In genomic region chr15:76333720-76334437, GRCh38 we compare ENCODE assay signal across 8 cellular contexts. TPM values are rescaled to one million over a fixed set of nuclear protein-coding genes. Genes with fewer than 3 reads are reported as not detected.
DNase-seq lines count a peak whose midpoint lies in the region; ATAC-seq and TF ChIP-seq lines count a peak whose summit lies in the region.
"Had no signal": no experiment of that assay in that cellular context is flagged by ENCODE, and none has a peak within 500 bp of the region (broad histone marks: within the 10 kb centered on the region; RNA-seq: fewer than 3 reads in every experiment).

No MANE protein-coding gene starts in this region.

- H3K4me3 ChIP-seq in HFF-Myc (replicated peaks; ENCODE audit: low read depth, low read length) (no peak overlapping the region), WERI-Rb-1 (ENCODE audit: low read depth, low read length) (no peak overlapping the region), liver (ENCODE audit: low read depth in 1 of 3, low read length in 3 of 3) (no peak overlapping the region), testis (no peak overlapping the region)

- no peak overlapping the region for H3K9ac ChIP-seq in liver (ENCODE audit: low read depth in 1 of 2, low read length in 2 of 2)

- WGBS in liver: 56% methylated on average over 9 of the region's 9 CpGs
- WGBS in testis, 2 donors: 50 to 55% methylated on average over 6 to 9 of the region's 9 CpGs

- TF ChIP-seq CTCF in HFF-Myc (IDR thresholded peaks at IDR 0.05; ENCODE audit: low read depth, low read length, missing control alignments) (peak; percentile 26), WERI-Rb-1 (IDR thresholded peaks at IDR 0.05; ENCODE audit: low read depth, low read length) (peak; percentile 77), liver (IDR thresholded peaks at IDR 0.05; ENCODE audit: low read depth, low read length, missing input control) (no peak), testis (IDR thresholded peaks at IDR 0.05) (no peak)

- peak overlapping the region; percentile 10 for H3K27ac ChIP-seq in WERI-Rb-1
- no peak overlapping the region for H3K27ac ChIP-seq in liver (ENCODE audit: low read depth in 1 of 2, low read length in 2 of 2)
- H3K27ac ChIP-seq in testis: no peak overlapping the region

- no peak for ATAC-seq in HG03521 (IDR thresholded peaks at IDR 0.05; ENCODE audit: unreplicated experiment)

- DNase-seq in EH (ENCODE audit: low read depth): peak; percentile 20
- DNase-seq in HFF-Myc (ENCODE audit: extremely low read depth, low read depth): no peak
- DNase-seq in WERI-Rb-1: peak; percentile 80
- no peak for DNase-seq in testis
- no peak for DNase-seq in NCI-H2081 treated with DMSO at 0.1 percent for 48 hours (lab: John Stamatoyannopoulos, UW)
- DNase-seq: NCI-H1930 had no signal

- H3K36me3 ChIP-seq in WERI-Rb-1 (peaks cover 18% of the 10 kb centered on the region), liver (ENCODE audit: control insufficient read depth in 4 of 4, insufficient read depth in 3 of 4, low read depth in 1 of 4, low read length in 3 of 4) (no peaks in the 10 kb centered on the region), testis (ENCODE audit: low read depth, missing control alignments) (no peaks in the 10 kb centered on the region)

- H3K4me1 ChIP-seq in liver (ENCODE audit: control insufficient read depth in 4 of 4, insufficient read depth in 4 of 4, low read length in 3 of 4) (peaks cover 0 to 26% (median 11%) of the 10 kb centered on the region in 4 donors), testis (no peaks in the 10 kb centered on the region)

- TF ChIP-seq RAD21 in liver (IDR thresholded peaks at IDR 0.05): peak; percentile 20 to 34

- H3K27me3 ChIP-seq in WERI-Rb-1 (ENCODE audit: insufficient read depth, low read depth, severe bottlenecking): no peaks in the 10 kb centered on the region
- peaks cover 0 to 25% (median 13%) of the 10 kb centered on the region in 4 donors for H3K27me3 ChIP-seq in liver (ENCODE audit: control insufficient read depth in 4 of 4, insufficient read depth in 4 of 4, low read length in 3 of 4)
- H3K27me3 ChIP-seq in testis: peaks cover 3% of the 10 kb centered on the region

- intact Hi-C loops in testis (cut with DNase I; ENCODE audit: low total_unique reads): no loop called here

- no peak for TF ChIP-seq POLR2A in testis (IDR thresholded peaks at IDR 0.05)

- H3K9me3 ChIP-seq in WERI-Rb-1 (ENCODE audit: severe bottlenecking) (no peaks in the 10 kb centered on the region), liver (ENCODE audit: control insufficient read depth in 4 of 4, low read length in 3 of 4) (peaks cover 0 to 14% (median 1%) of the 10 kb centered on the region in 4 donors), testis (no peaks in the 10 kb centered on the region)

TF ChIP-seq in liver, 16 proteins besides CTCF, POLR2A, EP300 and RAD21:
- TF ChIP-seq FOXA1 (IDR thresholded peaks at IDR 0.05) (no peak), NR2F2 (IDR thresholded peaks at IDR 0.05) (no peak), SP1 (IDR thresholded peaks at IDR 0.05) (no peak), HNF4A (conservative IDR thresholded peaks at IDR 0.05) (no peak)
TF ChIP-seq in liver: peak in this region for 0.

RNA-seq across cellular contexts. Expression of gene ISL2, which starts 2.7 kb away (rescaled TPM):
- total RNA-seq in liver: under 1 TPM in 1 of 2 donors, not detected in 1; 0.14 TPM
- polyA plus RNA-seq in liver: under 1 TPM in 1 of 2 donors, not detected in 1; 0.03 TPM
- total RNA-seq in testis: 1 to 10 TPM; 3.5 to 4.2 TPM
- 0.88 TPM for polyA plus RNA-seq in testis (ENCODE audit: insufficient read depth, low read depth, low replicate concordance)

RNA-seq across cellular contexts. Expression of gene ETFA, which starts 22.6 kb away (rescaled TPM):
- total RNA-seq in liver (100 to 1,000 TPM in 1 of 2 donors, 10 to 100 TPM in 1; 92.6 to 242 TPM), testis (10 to 100 TPM; 58.3 to 72.7 TPM)
- polyA plus RNA-seq in liver (100 to 1,000 TPM; 337 to 342 TPM), testis (ENCODE audit: insufficient read depth, low read depth, low replicate concordance) (72.1 TPM)

Comparison
In these comparisons a context has a peak if more than half of its experiments do, and no peak if none do; other contexts are left out.
1. DNase-seq: peak in EH (single experiment) and WERI-Rb-1 (single experiment); none in HFF-Myc (single experiment), testis (single experiment) and NCI-H2081 treated with DMSO at 0.1 percent for 48 hours (single experiment).
2. CTCF ChIP-seq: peak in HFF-Myc (single experiment) and WERI-Rb-1 (single experiment); none in liver (single experiment) and testis (0 of 3).